Comparison of ENCODE assay signal across 8 cellular contexts in the genomic region with DNA sequence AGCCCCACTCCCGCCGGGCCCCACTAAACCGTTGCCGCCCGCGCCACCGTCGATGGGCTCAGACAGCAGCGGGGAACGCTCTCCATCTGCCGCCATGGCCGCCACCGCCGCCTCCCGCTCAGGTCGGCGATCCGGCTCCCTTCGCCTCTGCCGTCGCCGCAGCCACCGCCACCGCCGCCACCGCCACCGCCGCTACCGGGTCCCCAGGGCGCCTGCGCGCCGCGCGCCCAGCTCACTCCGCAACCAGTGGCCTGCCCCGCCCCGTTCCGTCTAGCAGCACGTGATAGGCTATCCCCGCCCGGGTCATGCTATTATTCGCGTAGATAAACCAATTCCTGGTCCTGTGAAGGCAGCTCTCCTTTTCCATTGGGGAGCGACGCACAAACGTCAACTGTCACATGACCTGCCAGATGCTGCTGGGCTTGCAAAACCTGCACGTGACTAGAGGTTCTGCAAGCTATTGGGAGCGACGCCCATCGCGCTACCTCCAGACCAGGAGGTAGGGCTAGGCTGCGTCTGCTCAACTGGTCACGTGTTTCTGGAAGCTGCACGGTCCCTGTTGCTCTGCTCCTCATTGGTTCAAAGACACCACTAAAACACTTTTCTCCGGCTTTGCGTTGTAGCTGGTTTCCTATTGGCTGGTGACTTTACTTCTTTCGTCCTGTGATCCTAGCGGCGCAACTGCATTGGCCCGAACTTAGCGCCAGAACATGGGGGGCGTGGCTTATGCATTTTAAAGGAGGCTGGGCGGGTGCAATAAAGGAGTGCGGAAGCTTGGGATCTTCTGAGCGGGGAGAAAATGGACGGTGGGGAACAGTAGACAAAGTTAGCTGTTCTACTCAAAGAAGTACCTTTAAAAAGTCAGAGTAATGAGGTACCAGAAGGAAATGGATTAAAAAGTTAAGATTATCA. TPM values are rescaled to one million over a fixed set of nuclear protein-coding genes. Genes with fewer than 3 reads are reported as not detected.
DNase-seq lines count a peak whose midpoint lies in the region; ATAC-seq and TF ChIP-seq lines count a peak whose summit lies in the region.

Gene PIP4P1, minus strand, starts transcription at position 205 of the 912 bp plus-strand sequence. Its CDS starts 109 bp downstream, at position 96.

- H3K27ac ChIP-seq in angular gyrus (ENCODE audit: low read depth, low read length) = peak within 1 kb of the TSS; percentile 93
- peak within 1 kb of the TSS; percentile 93 for H3K27ac ChIP-seq in left ventricle myocardium inferior (replicated peaks)

- peaks cover 7% of the 10 kb centered on the region for H3K9me3 Mint-ChIP-seq in progenitor cell of endocrine pancreas (ENCODE audit: low read depth)

- DNase-seq in NCI-H187 (lab: John Stamatoyannopoulos, UW) (peak; percentile 98 to 100), T-helper 2 cell (peak; percentile 96 to 100 (median 99)), left ventricle myocardium inferior (peak; percentile 99), progenitor cell of endocrine pancreas (ENCODE audit: low spot score, unreplicated experiment) (peak; percentile 97), ureter (ENCODE audit: low spot score) (peak; percentile 99)

- H3K4me3 ChIP-seq in left ventricle myocardium inferior = peak within 1 kb of the TSS; percentile 98

- peak within 1 kb of the TSS; percentile 89 for H3K4me3 Mint-ChIP-seq in progenitor cell of endocrine pancreas (ENCODE audit: low read depth)

- H3K4me1 ChIP-seq in left ventricle myocardium inferior = peaks cover 43% of the 10 kb centered on the region

- TF ChIP-seq CTCF in left ventricle myocardium inferior (IDR thresholded peaks at IDR 0.05; ENCODE audit: borderline replicate concordance) = no peak
- no peak for TF ChIP-seq CTCF in progenitor cell of endocrine pancreas (IDR thresholded peaks at IDR 0.05; ENCODE audit: unreplicated experiment)

- H3K27me3 Mint-ChIP-seq in progenitor cell of endocrine pancreas = no peaks in the 10 kb centered on the region

- no peaks in the 10 kb centered on the region for H3K9me3 ChIP-seq in left ventricle myocardium inferior (replicated peaks)

- ATAC-seq in GM18498 (IDR thresholded peaks at IDR 0.05; ENCODE audit: unreplicated experiment) (peak; percentile 94), HG02938 (IDR thresholded peaks at IDR 0.05; ENCODE audit: unreplicated experiment) (peak; percentile 94)

- H3K27me3 ChIP-seq in left ventricle myocardium inferior (ENCODE audit: low read depth) = no peaks in the 10 kb centered on the region

- peaks cover 33% of the 10 kb centered on the region for H3K36me3 ChIP-seq in left ventricle myocardium inferior

- intact Hi-C loops in left ventricle myocardium inferior (cut with micrococcal nuclease) = no loop called here

- peaks cover 20% of the 10 kb centered on the region for H3K36me3 Mint-ChIP-seq in progenitor cell of endocrine pancreas (ENCODE audit: insufficient read depth)

- H3K4me1 Mint-ChIP-seq in progenitor cell of endocrine pancreas (ENCODE audit: low read depth) = peaks cover 15% of the 10 kb centered on the region

- H3K27ac Mint-ChIP-seq in progenitor cell of endocrine pancreas = peak within 1 kb of the TSS; percentile 96

RNA-seq across cellular contexts. Expression of gene PIP4P1, which starts in this region (rescaled TPM):
- 19.7 TPM for total RNA-seq in left ventricle myocardium inferior
- 41.1 and 45.6 TPM in 2 replicates for total RNA-seq in progenitor cell of endocrine pancreas
- total RNA-seq in ureter = 36.8 TPM

Comparison
In these comparisons a context has a peak if more than half of its experiments do, and no peak if none do; other contexts are left out.
1. Peak in every context shown above with its lines: DNase-seq, ATAC-seq, H3K4me3 ChIP-seq and H3K27ac ChIP-seq.